Comparison of ENCODE assay signal across 1 cellular context in genomic region chr1:161074676-161075368, GRCh38.
A peak's percentile ranks its signal among the peaks of the same experiment; 100 is the strongest.
TF ChIP-seq lines count a peak whose summit lies in the region.

No MANE protein-coding gene starts in this region.

TF ChIP-seq in HepG2, 621 proteins besides CTCF, POLR2A, EP300 and RAD21 (continued from another document):
- TF ChIP-seq ZBTB4 (CRISPR knock-in tag; IDR thresholded peaks at IDR 0.05; ENCODE audit: borderline replicate concordance) (no peak), FOXK1 (CRISPR knock-in tag; IDR thresholded peaks at IDR 0.05; ENCODE audit: borderline replicate concordance, low read depth) (no peak), CREB1 (IDR thresholded peaks at IDR 0.05) (peak; percentile 97), CREB1 (CRISPR knock-in tag; IDR thresholded peaks at IDR 0.05) (peak; percentile 59), MNT (IDR thresholded peaks at IDR 0.05) (peak; percentile 86), SAFB2 (CRISPR knock-in tag; IDR thresholded peaks at IDR 0.05; ENCODE audit: borderline replicate concordance, low read depth) (no peak), MEIS1 (CRISPR knock-in tag; IDR thresholded peaks at IDR 0.05; ENCODE audit: borderline replicate concordance) (no peak), SCMH1 (CRISPR knock-in tag; IDR thresholded peaks at IDR 0.05; ENCODE audit: borderline replicate concordance) (no peak), KDM5B (CRISPR knock-in tag; IDR thresholded peaks at IDR 0.05; ENCODE audit: borderline replicate concordance) (peak; percentile 26; the same call in 1 of the 2 replicates), THAP9 (CRISPR knock-in tag; IDR thresholded peaks at IDR 0.05; ENCODE audit: borderline replicate concordance) (no peak), ATM (IDR thresholded peaks at IDR 0.05; ENCODE audit: borderline replicate concordance) (no peak), ATF7 (IDR thresholded peaks at IDR 0.05) (peak; percentile 98), ATF7 (CRISPR knock-in tag; IDR thresholded peaks at IDR 0.05) (peak; percentile 95), JUNB (CRISPR knock-in tag; IDR thresholded peaks at IDR 0.05; ENCODE audit: borderline replicate concordance) (no peak), ZFP90 (CRISPR knock-in tag; IDR thresholded peaks at IDR 0.05; ENCODE audit: borderline replicate concordance) (0 out of 2 replicates have a peak, but pooled peaks have one; percentile 28), HNRNPL (IDR thresholded peaks at IDR 0.05; ENCODE audit: low read depth, low read length) (0 out of 2 replicates have a peak, but pooled peaks have one; percentile 45), AHDC1 (CRISPR knock-in tag; IDR thresholded peaks at IDR 0.05; ENCODE audit: borderline replicate concordance) (no peak), PATZ1 (CRISPR knock-in tag; IDR thresholded peaks at IDR 0.05) (peak; percentile 44; the same call in 1 of the 2 replicates), ZNF274 (CRISPR knock-in tag; IDR thresholded peaks at IDR 0.05) (0 out of 2 replicates have a peak, but pooled peaks have one; percentile 39), JUND (CRISPR knock-in tag; IDR thresholded peaks at IDR 0.05) (no peak), ZNF749 (CRISPR knock-in tag; IDR thresholded peaks at IDR 0.05; ENCODE audit: borderline replicate concordance) (no peak), ZNF713 (CRISPR knock-in tag; IDR thresholded peaks at IDR 0.05) (no peak), GATA4 (IDR thresholded peaks at IDR 0.05; ENCODE audit: borderline replicate concordance, low read depth) (no peak), ATF5 (CRISPR knock-in tag; IDR thresholded peaks at IDR 0.05; ENCODE audit: low read depth) (no peak), MEF2D (CRISPR knock-in tag; IDR thresholded peaks at IDR 0.05) (no peak), JUN (CRISPR knock-in tag; IDR thresholded peaks at IDR 0.05) (peak; percentile 42; the same call in 1 of the 2 replicates)
TF ChIP-seq in HepG2: peak in this region for 34.
